ENCODE assay signal across 1 cellular context in the genomic region with DNA sequence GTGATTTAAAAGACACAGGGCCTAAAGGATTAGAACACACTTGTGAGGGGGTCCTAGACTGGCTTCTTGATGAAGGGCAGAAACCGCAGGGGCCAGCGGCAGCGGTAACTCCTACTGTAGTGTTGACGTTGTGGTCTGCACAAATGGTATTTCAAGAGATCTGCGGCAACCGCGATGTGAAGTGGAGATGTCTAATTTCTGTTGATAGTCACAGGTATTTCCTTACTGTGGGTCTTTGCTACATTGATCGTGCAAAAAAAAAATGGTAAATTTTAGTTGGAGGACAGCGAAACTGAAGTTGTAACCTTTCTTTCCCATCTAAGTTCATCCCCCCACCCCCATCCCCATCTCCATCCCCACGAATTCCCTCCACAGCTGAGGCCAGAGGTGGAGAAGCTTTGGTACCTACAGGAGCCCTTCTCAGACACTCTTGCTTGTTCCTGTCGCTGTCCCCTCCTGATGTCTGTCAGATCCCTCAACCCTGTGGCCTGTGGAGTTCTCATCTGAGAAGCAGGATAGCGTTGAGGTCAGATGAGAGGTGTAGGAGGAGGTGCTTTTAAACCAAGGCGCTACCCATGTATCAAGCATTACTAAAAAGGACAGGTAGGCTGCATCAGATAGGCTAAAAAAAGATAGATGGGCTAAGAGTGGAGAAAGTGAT.
TF ChIP-seq lines count a peak whose summit lies in the region.

No MANE protein-coding gene starts in this region.

TF ChIP-seq in K562, 482 proteins besides CTCF, POLR2A, EP300 and RAD21 (continued from another document and continues in another):
- TF ChIP-seq, protein P1, sequence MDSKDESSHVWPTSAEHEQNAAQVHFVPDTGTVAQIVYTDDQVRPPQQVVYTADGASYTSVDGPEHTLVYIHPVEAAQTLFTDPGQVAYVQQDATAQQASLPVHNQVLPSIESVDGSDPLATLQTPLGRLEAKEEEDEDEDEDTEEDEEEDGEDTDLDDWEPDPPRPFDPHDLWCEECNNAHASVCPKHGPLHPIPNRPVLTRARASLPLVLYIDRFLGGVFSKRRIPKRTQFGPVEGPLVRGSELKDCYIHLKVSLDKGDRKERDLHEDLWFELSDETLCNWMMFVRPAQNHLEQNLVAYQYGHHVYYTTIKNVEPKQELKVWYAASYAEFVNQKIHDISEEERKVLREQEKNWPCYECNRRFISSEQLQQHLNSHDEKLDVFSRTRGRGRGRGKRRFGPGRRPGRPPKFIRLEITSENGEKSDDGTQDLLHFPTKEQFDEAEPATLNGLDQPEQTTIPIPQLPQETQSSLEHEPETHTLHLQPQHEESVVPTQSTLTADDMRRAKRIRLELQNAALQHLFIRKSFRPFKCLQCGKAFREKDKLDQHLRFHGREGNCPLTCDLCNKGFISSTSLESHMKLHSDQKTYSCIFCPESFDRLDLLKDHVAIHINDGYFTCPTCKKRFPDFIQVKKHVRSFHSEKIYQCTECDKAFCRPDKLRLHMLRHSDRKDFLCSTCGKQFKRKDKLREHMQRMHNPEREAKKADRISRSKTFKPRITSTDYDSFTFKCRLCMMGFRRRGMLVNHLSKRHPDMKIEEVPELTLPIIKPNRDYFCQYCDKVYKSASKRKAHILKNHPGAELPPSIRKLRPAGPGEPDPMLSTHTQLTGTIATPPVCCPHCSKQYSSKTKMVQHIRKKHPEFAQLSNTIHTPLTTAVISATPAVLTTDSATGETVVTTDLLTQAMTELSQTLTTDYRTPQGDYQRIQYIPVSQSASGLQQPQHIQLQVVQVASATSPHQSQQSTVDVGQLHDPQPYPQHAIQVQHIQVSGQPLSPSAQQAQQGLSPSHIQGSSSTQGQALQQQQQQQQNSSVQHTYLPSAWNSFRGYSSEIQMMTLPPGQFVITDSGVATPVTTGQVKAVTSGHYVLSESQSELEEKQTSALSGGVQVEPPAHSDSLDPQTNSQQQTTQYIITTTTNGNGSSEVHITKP (IDR thresholded peaks at IDR 0.05; ENCODE audit: partially characterized antibody), result no peak
- no peak for TF ChIP-seq HMGN3 (IDR thresholded peaks at IDR 0.05; ENCODE audit: borderline replicate concordance, extremely low read depth, insufficient read length, low read depth, low read length)
- no peak for TF ChIP-seq BHLHE40 (IDR thresholded peaks at IDR 0.05; ENCODE audit: low read length)
- TF ChIP-seq SIN3A (IDR thresholded peaks at IDR 0.05; ENCODE audit: borderline replicate concordance in 2 of 2, control insufficient read depth in 1 of 2, low read depth in 2 of 2, low read length in 2 of 2), result peak in 1 of 2 experiments; percentile 83; a peak in 1 of 4 replicates
- TF ChIP-seq ZNF253 (CRISPR knock-in tag; conservative IDR thresholded peaks at IDR 0.05), result no peak
- TF ChIP-seq IRF2 (CRISPR knock-in tag; IDR thresholded peaks at IDR 0.05), result no peak
- TF ChIP-seq HMGXB4 (CRISPR knock-in tag; IDR thresholded peaks at IDR 0.05), result no peak
- TF ChIP-seq BCLAF1 (IDR thresholded peaks at IDR 0.05; ENCODE audit: borderline replicate concordance in 1 of 2, control insufficient read depth in 1 of 2, low read depth in 2 of 2, low read length in 1 of 2), result no peak
- no peak for TF ChIP-seq ZBED1 (IDR thresholded peaks at IDR 0.05)
- TF ChIP-seq GABPA (tag; conservative IDR thresholded peaks at IDR 0.05; ENCODE audit: low read depth), result no peak
- no peak for TF ChIP-seq TFAP4 (CRISPR knock-in tag; IDR thresholded peaks at IDR 0.05; ENCODE audit: borderline replicate concordance)
- TF ChIP-seq RFX5 (IDR thresholded peaks at IDR 0.05; ENCODE audit: low read depth, low read length), result no peak
- TF ChIP-seq REST (CRISPR knock-in tag; IDR thresholded peaks at IDR 0.05; ENCODE audit: low read depth), result peak; percentile 83
- TF ChIP-seq TAF7 (tag; IDR thresholded peaks at IDR 0.05), result no peak
- TF ChIP-seq ZNF347 (CRISPR knock-in tag; IDR thresholded peaks at IDR 0.05; ENCODE audit: low read depth), result no peak
- TF ChIP-seq HDAC1 (IDR thresholded peaks at IDR 0.05), result peak in 1 of 2 experiments; percentile 27; a peak in 2 of 4 replicates
- TF ChIP-seq, protein P2, sequence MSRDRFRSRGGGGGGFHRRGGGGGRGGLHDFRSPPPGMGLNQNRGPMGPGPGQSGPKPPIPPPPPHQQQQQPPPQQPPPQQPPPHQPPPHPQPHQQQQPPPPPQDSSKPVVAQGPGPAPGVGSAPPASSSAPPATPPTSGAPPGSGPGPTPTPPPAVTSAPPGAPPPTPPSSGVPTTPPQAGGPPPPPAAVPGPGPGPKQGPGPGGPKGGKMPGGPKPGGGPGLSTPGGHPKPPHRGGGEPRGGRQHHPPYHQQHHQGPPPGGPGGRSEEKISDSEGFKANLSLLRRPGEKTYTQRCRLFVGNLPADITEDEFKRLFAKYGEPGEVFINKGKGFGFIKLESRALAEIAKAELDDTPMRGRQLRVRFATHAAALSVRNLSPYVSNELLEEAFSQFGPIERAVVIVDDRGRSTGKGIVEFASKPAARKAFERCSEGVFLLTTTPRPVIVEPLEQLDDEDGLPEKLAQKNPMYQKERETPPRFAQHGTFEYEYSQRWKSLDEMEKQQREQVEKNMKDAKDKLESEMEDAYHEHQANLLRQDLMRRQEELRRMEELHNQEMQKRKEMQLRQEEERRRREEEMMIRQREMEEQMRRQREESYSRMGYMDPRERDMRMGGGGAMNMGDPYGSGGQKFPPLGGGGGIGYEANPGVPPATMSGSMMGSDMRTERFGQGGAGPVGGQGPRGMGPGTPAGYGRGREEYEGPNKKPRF (IDR thresholded peaks at IDR 0.05; ENCODE audit: low read depth, low read length), result no peak
- TF ChIP-seq ZNF41 (CRISPR knock-in tag; conservative IDR thresholded peaks at IDR 0.05), result no peak
- TF ChIP-seq ZNF121 (CRISPR knock-in tag; conservative IDR thresholded peaks at IDR 0.05), result no peak
- TF ChIP-seq ZBTB5 (IDR thresholded peaks at IDR 0.05), result no peak
- no peak for TF ChIP-seq BRF2 (IDR thresholded peaks at IDR 0.05; ENCODE audit: borderline replicate concordance, insufficient read depth, insufficient read length)
- no peak for TF ChIP-seq ZNF146 (CRISPR knock-in tag; IDR thresholded peaks at IDR 0.05; ENCODE audit: unreplicated experiment)
- TF ChIP-seq HLTF (IDR thresholded peaks at IDR 0.05), result no peak
- TF ChIP-seq CTBP1 (IDR thresholded peaks at IDR 0.05; ENCODE audit: borderline replicate concordance), result peak; percentile 31
- no peak for TF ChIP-seq ATF1 (CRISPR knock-in tag; IDR thresholded peaks at IDR 0.05)
- no peak for TF ChIP-seq ATF1 (tag; IDR thresholded peaks at IDR 0.05)
- TF ChIP-seq TCF7L2 (IDR thresholded peaks at IDR 0.05; ENCODE audit: low read depth, low read length), result no peak
- TF ChIP-seq PCBP2 (IDR thresholded peaks at IDR 0.05; ENCODE audit: low read depth, low read length, poor library complexity, severe bottlenecking), result no peak
- no peak for TF ChIP-seq RBM25 (IDR thresholded peaks at IDR 0.05; ENCODE audit: low read depth, low read length, severe bottlenecking)
- no peak for TF ChIP-seq ZNF232 (CRISPR knock-in tag; IDR thresholded peaks at IDR 0.05)
- no peak for TF ChIP-seq FOXM1 (IDR thresholded peaks at IDR 0.05; ENCODE audit: low read depth)
- no peak for TF ChIP-seq FOXM1 (CRISPR knock-in tag; IDR thresholded peaks at IDR 0.05; ENCODE audit: low read depth)
- TF ChIP-seq RBM39 (optimal IDR thresholded peaks at IDR 0.05; ENCODE audit: low read depth, low read length), result no peak
- no peak for TF ChIP-seq TARDBP (IDR thresholded peaks at IDR 0.05)
- TF ChIP-seq TAL1 (IDR thresholded peaks at IDR 0.05), result no peak
- TF ChIP-seq, protein P3, sequence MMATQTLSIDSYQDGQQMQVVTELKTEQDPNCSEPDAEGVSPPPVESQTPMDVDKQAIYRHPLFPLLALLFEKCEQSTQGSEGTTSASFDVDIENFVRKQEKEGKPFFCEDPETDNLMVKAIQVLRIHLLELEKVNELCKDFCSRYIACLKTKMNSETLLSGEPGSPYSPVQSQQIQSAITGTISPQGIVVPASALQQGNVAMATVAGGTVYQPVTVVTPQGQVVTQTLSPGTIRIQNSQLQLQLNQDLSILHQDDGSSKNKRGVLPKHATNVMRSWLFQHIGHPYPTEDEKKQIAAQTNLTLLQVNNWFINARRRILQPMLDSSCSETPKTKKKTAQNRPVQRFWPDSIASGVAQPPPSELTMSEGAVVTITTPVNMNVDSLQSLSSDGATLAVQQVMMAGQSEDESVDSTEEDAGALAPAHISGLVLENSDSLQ (IDR thresholded peaks at IDR 0.05), result peak; percentile 61
- no peak for TF ChIP-seq NFIX (CRISPR knock-in tag; IDR thresholded peaks at IDR 0.05; ENCODE audit: low read depth)
- TF ChIP-seq ZKSCAN1 (IDR thresholded peaks at IDR 0.05; ENCODE audit: low read depth, low read length), result no peak
